11 cellular contexts compared by ENCODE assay signal in genomic region chr9:4344946-4345345, GRCh38. TPM values are rescaled to one million over a fixed set of nuclear protein-coding genes. Genes with fewer than 3 reads are reported as not detected.
A peak's percentile ranks its signal among the peaks of the same experiment; 100 is the strongest.
DNase-seq lines count a peak whose midpoint lies in the region; ATAC-seq and TF ChIP-seq lines count a peak whose summit lies in the region.
"Had no signal": no experiment of that assay in that cellular context is flagged by ENCODE, and none has a peak within 500 bp of the region (broad histone marks: within the 10 kb centered on the region; RNA-seq: fewer than 3 reads in every experiment).

No MANE protein-coding gene starts in this region.

- DNase-seq in Caco-2 (peak; percentile 6 to 36), T-helper 9 cell (peak; percentile 4), cerebellar nuclear complex (lab: John Stamatoyannopoulos, UW) (no peak), AG08395 (ENCODE audit: low spot score) (no peak), transverse colon (no peak)
- DNase-seq in activated naive CD8-positive, alpha-beta T cell treated with anti-CD3 and anti-CD28 coated beads for 36 hours, result peak; percentile 55
- peak; percentile 6 to 34 (median 28) for DNase-seq in stimulated activated CD4-positive, alpha-beta T cell treated with anti-CD3 and anti-CD28 coated beads, Interleukin-12 subunit alpha, Interleukin-12 subunit beta, amount 100 ng/mL, for 48 hours (ENCODE audit: low read depth in 2 of 3, low spot score in 1 of 3)
- DNase-seq: kidney glomerular epithelial cell, ovary, SHP77 had no signal

- H3K36me3 ChIP-seq in Caco-2 (ENCODE audit: control insufficient read depth, insufficient read depth, low read length) (no peaks in the 10 kb centered on the region), transverse colon (no peaks in the 10 kb centered on the region)
- H3K36me3 ChIP-seq: ovary had no signal

- H3K27me3 Mint-ChIP-seq in Caco-2 (ENCODE audit: insufficient read depth, unreplicated experiment), result no peaks in the 10 kb centered on the region
- no peaks in the 10 kb centered on the region for H3K27me3 Mint-ChIP-seq in activated naive CD8-positive, alpha-beta T cell treated with anti-CD3 and anti-CD28 coated beads for 36 hours

- 55 to 76% methylated on average over 4 to 5 of the region's 5 CpGs for WGBS in transverse colon (ENCODE audit: low coverage in 1 of 2), 2 donors

- TF ChIP-seq EP300 in transverse colon (IDR thresholded peaks at IDR 0.05; ENCODE audit: low read depth), result no peak

- peaks cover 6% of the 10 kb centered on the region for H3K36me3 Mint-ChIP-seq in Caco-2 (ENCODE audit: insufficient read depth, unreplicated experiment)
- no peaks in the 10 kb centered on the region for H3K36me3 Mint-ChIP-seq in activated naive CD8-positive, alpha-beta T cell treated with anti-CD3 and anti-CD28 coated beads for 36 hours

- H3K4me1 Mint-ChIP-seq in Caco-2 (ENCODE audit: low read depth, unreplicated experiment), result peaks cover 26% of the 10 kb centered on the region
- peaks cover 9% of the 10 kb centered on the region for H3K4me1 Mint-ChIP-seq in activated naive CD8-positive, alpha-beta T cell treated with anti-CD3 and anti-CD28 coated beads for 36 hours

- BruUV-seq in Caco-2 (replicated peaks; lab: Mats Ljungman, UMichigan), result no TSS peak

- peak overlapping the region; percentile 8 for H3K27ac Mint-ChIP-seq in Caco-2 (ENCODE audit: unreplicated experiment)
- H3K27ac Mint-ChIP-seq in activated naive CD8-positive, alpha-beta T cell treated with anti-CD3 and anti-CD28 coated beads for 36 hours, result peak overlapping the region; percentile 28

- intact Hi-C loops in Caco-2 (cut with micrococcal nuclease; ENCODE audit: unreplicated experiment) (no loop called here), transverse colon (cut with DNase I; ENCODE audit: low total_unique reads) (no loop called here)

- in situ Hi-C loops in transverse colon (cut with MboI; ENCODE audit: low pct_ligation_motif_present in 1 of 4, low pct_unique_long_range_greater_than_20kb in 1 of 4, low sequenced_read_pairs in 3 of 4), result loop anchor here in 2 of 4 donors (10.0 to 25.0 kb wide), 2 partner anchors 608 to 610 kb away; no protein-coding TSS in a partner anchor

- no peak overlapping the region for H3K4me3 ChIP-seq in Caco-2 (ENCODE audit: low read depth, low read length)
- no peak overlapping the region for H3K4me3 ChIP-seq in transverse colon
- H3K4me3 ChIP-seq: ovary had no signal

- ATAC-seq in HG02852 (IDR thresholded peaks at IDR 0.05; ENCODE audit: unreplicated experiment), result no peak

- H3K4me1 ChIP-seq in Caco-2 (peaks cover 8% of the 10 kb centered on the region; the same call in 1 of the 2 replicates), transverse colon (no peaks in the 10 kb centered on the region)

- H3K27ac ChIP-seq in transverse colon, result no peak overlapping the region
- H3K27ac ChIP-seq: ovary had no signal

- peaks cover 10% of the 10 kb centered on the region for H3K9me3 Mint-ChIP-seq in Caco-2 (ENCODE audit: unreplicated experiment)
- H3K9me3 Mint-ChIP-seq in activated naive CD8-positive, alpha-beta T cell treated with anti-CD3 and anti-CD28 coated beads for 36 hours, result no peaks in the 10 kb centered on the region

- POLR2A ChIA-PET in Caco-2 (lab: Charles Lee), result no interaction called here

- no peak overlapping the region for H3K4me3 Mint-ChIP-seq in Caco-2 (ENCODE audit: unreplicated experiment)
- no peak overlapping the region for H3K4me3 Mint-ChIP-seq in activated naive CD8-positive, alpha-beta T cell treated with anti-CD3 and anti-CD28 coated beads for 36 hours

- H3K9me3 ChIP-seq in Caco-2 (no peaks in the 10 kb centered on the region), transverse colon (no peaks in the 10 kb centered on the region)
- H3K9me3 ChIP-seq: ovary had no signal

- no peak for TF ChIP-seq POLR2A in transverse colon (IDR thresholded peaks at IDR 0.05)

- CTCF ChIA-PET in Caco-2 (lab: Charles Lee), result no interaction called here

- TF ChIP-seq CTCF in Caco-2 (IDR thresholded peaks at IDR 0.05; ENCODE audit: insufficient read depth in 1 of 2, low read depth in 1 of 2, low read length in 1 of 2, severe bottlenecking in 1 of 2, unreplicated experiment in 1 of 2), result no peak
- no peak for TF ChIP-seq CTCF in transverse colon (IDR thresholded peaks at IDR 0.05)

- no peaks in the 10 kb centered on the region for H3K27me3 ChIP-seq in Caco-2 (replicated peaks; ENCODE audit: control insufficient read depth, insufficient read depth, low read length)
- no peaks in the 10 kb centered on the region for H3K27me3 ChIP-seq in transverse colon
- H3K27me3 ChIP-seq: ovary had no signal

RNA-seq across cellular contexts. Expression of gene GLIS3, which starts 45.1 kb away (rescaled TPM):
- total RNA-seq in Caco-2 (2022) (6.6 and 8.0 TPM in 2 replicates), transverse colon (10 to 100 TPM; 13.5 to 36.2 (median 28.8) TPM)
- 1 to 10 TPM; 2.0 to 2.3 TPM for total RNA-seq in activated naive CD8-positive, alpha-beta T cell treated with anti-CD3 and anti-CD28 coated beads for 36 hours

Comparison
In these comparisons a context has a peak if more than half of its experiments do, and no peak if none do; other contexts are left out.
1. DNase-seq: peak in Caco-2 (2 of 2), T-helper 9 cell (single experiment), activated naive CD8-positive, alpha-beta T cell treated with anti-CD3 and anti-CD28 coated beads for 36 hours (single experiment) and stimulated activated CD4-positive, alpha-beta T cell treated with anti-CD3 and anti-CD28 coated beads, Interleukin-12 subunit alpha, Interleukin-12 subunit beta, amount 100 ng/mL, for 48 hours (3 of 3); none in cerebellar nuclear complex (0 of 2), AG08395 (single experiment) and transverse colon (single experiment).